In genomic region chr4:132694775-132695174, GRCh38 we compare ENCODE assay signal across 32 cellular contexts.
"Had no signal": no experiment of that assay in that cellular context is flagged by ENCODE, and none has a peak within 500 bp of the region (broad histone marks: within the 10 kb centered on the region; RNA-seq: fewer than 3 reads in every experiment).

No MANE protein-coding gene starts in this region.

- H3K4me1 ChIP-seq: esophagus muscularis mucosa, foreskin keratinocyte, gastrocnemius medialis, heart right ventricle had no signal

- H3K4me1 Mint-ChIP-seq: activated CD4-positive, alpha-beta memory T cell treated with anti-CD3 and anti-CD28 coated beads, Interleukin-2, amount 10 ng/mL, durations not matched to agents 7 days and 5 days; activated CD4-positive, alpha-beta T cell treated with anti-CD3 and anti-CD28 coated beads, Interleukin-2, amount 10 ng/mL, durations not matched to agents 7 days and 5 days; activated naive CD4-positive, alpha-beta T cell treated with anti-CD3 and anti-CD28 coated beads, Interleukin-2, amount 10 ng/mL, durations not matched to agents 7 days and 5 days; activated naive CD8-positive, alpha-beta T cell treated with anti-CD3 and anti-CD28 coated beads, Interleukin-2, amount 10 ng/mL, durations not matched to agents 7 days and 5 days; central memory CD8-positive, alpha-beta T cell; T-helper 17 cell had no signal

- H3K27ac ChIP-seq: brain microvascular endothelial cell, esophagus muscularis mucosa, foreskin keratinocyte, gastrocnemius medialis, heart right ventricle had no signal

- H3K4me3 Mint-ChIP-seq: activated CD4-positive, alpha-beta memory T cell treated with anti-CD3 and anti-CD28 coated beads, Interleukin-2, amount 10 ng/mL, durations not matched to agents 7 days and 5 days; activated CD4-positive, alpha-beta T cell treated with anti-CD3 and anti-CD28 coated beads, Interleukin-2, amount 10 ng/mL, durations not matched to agents 7 days and 5 days; activated naive CD4-positive, alpha-beta T cell treated with anti-CD3 and anti-CD28 coated beads, Interleukin-2, amount 10 ng/mL, durations not matched to agents 7 days and 5 days; activated naive CD8-positive, alpha-beta T cell treated with anti-CD3 and anti-CD28 coated beads, Interleukin-2, amount 10 ng/mL, durations not matched to agents 7 days and 5 days; activated T-cell treated with anti-CD3 and anti-CD28 coated beads, Interleukin-2, amount 50 U/mL, for 24 hours; activated T-cell treated with anti-CD3 and anti-CD28 coated beads, Interleukin-2, amount 50 U/mL, for 72 hours; central memory CD8-positive, alpha-beta T cell; effector memory CD8-positive, alpha-beta T cell; T-helper 17 cell; T-helper 2 cell treated with Interferon-gamma antibody and Interleukin-4, amounts not matched to agents 5 μg/mL and 100 μg/mL, for 36 hours had no signal

- H3K4me3 ChIP-seq: esophagus muscularis mucosa, gastrocnemius medialis, heart right ventricle had no signal

- H3K27ac Mint-ChIP-seq: activated CD4-positive, alpha-beta memory T cell treated with anti-CD3 and anti-CD28 coated beads, Interleukin-2, amount 10 ng/mL, durations not matched to agents 7 days and 5 days; activated CD4-positive, alpha-beta T cell treated with anti-CD3 and anti-CD28 coated beads, Interleukin-2, amount 10 ng/mL, durations not matched to agents 7 days and 5 days; activated naive CD4-positive, alpha-beta T cell treated with anti-CD3 and anti-CD28 coated beads, Interleukin-2, amount 10 ng/mL, durations not matched to agents 7 days and 5 days; activated naive CD4-positive, alpha-beta T cell treated with anti-CD3 and anti-CD28 coated beads, Interleukin-2, amount 50 U/mL, for 72 hours; activated naive CD8-positive, alpha-beta T cell treated with anti-CD3 and anti-CD28 coated beads, Interleukin-2, amount 10 ng/mL, durations not matched to agents 7 days and 5 days; activated T-cell treated with anti-CD3 and anti-CD28 coated beads, Interleukin-2, amount 50 U/mL, for 24 hours; activated T-cell treated with anti-CD3 and anti-CD28 coated beads, Interleukin-2, amount 50 U/mL, for 72 hours; effector memory CD8-positive, alpha-beta T cell; T-helper 17 cell; T-helper 2 cell treated with Interferon-gamma antibody and Interleukin-4, amounts not matched to agents 5 μg/mL and 100 μg/mL, for 36 hours had no signal

- DNase-seq: activated CD4-positive, alpha-beta memory T cell treated with anti-CD3 and anti-CD28 coated beads, Interleukin-2, amount 10 ng/mL, durations not matched to agents 7 days and 5 days; activated CD4-positive, alpha-beta T cell treated with anti-CD3 and anti-CD28 coated beads for 1 hour; activated CD4-positive, alpha-beta T cell treated with anti-CD3 and anti-CD28 coated beads for 4 hours; activated CD4-positive, alpha-beta T cell treated with anti-CD3 and anti-CD28 coated beads, Interleukin-2, amount 10 ng/mL, durations not matched to agents 7 days and 5 days; activated CD4-positive, alpha-beta T cell treated with anti-CD3 and anti-CD28 coated beads, Interleukin-2, amount 50 U/mL, for 4 hours; activated CD8-positive, alpha-beta memory T cell treated with anti-CD3 and anti-CD28 coated beads, Interleukin-2, amount 50 U/mL, for 48 hours; activated gamma-delta T cell; activated naive CD4-positive, alpha-beta T cell; activated naive CD4-positive, alpha-beta T cell treated with anti-CD3 and anti-CD28 coated beads, Interleukin-2, amount 10 ng/mL, durations not matched to agents 7 days and 5 days; activated naive CD8-positive, alpha-beta T cell treated with anti-CD3 and anti-CD28 coated beads, Interleukin-2, amount 10 ng/mL, durations not matched to agents 7 days and 5 days; activated T-cell treated with anti-CD3 and anti-CD28 coated beads for 4 hours; activated T-cell treated with anti-CD3 and anti-CD28 coated beads, Interleukin-2, amount 50 U/mL, for 24 hours; activated T-cell treated with anti-CD3 and anti-CD28 coated beads, Interleukin-2, amount 50 U/mL, for 72 hours; amniotic stem cell; anterior cingulate cortex; brain microvascular endothelial cell; cortex of kidney; dermis blood vessel endothelial cell; effector CD4-positive, alpha-beta T cell; effector memory CD8-positive, alpha-beta T cell; erythroblast; foreskin keratinocyte; gastrocnemius medialis; glutamatergic neuron; heart right ventricle; T-helper 1 cell; T-helper 17 cell; T1000 had no signal

- H3K36me3 ChIP-seq: brain microvascular endothelial cell, esophagus muscularis mucosa, gastrocnemius medialis, heart right ventricle had no signal

- H3K9me3 ChIP-seq: gastrocnemius medialis had no signal

- H3K27me3 Mint-ChIP-seq: activated CD4-positive, alpha-beta memory T cell treated with anti-CD3 and anti-CD28 coated beads, Interleukin-2, amount 10 ng/mL, durations not matched to agents 7 days and 5 days; activated CD4-positive, alpha-beta T cell treated with anti-CD3 and anti-CD28 coated beads, Interleukin-2, amount 10 ng/mL, durations not matched to agents 7 days and 5 days; activated naive CD4-positive, alpha-beta T cell treated with anti-CD3 and anti-CD28 coated beads, Interleukin-2, amount 10 ng/mL, durations not matched to agents 7 days and 5 days; activated naive CD8-positive, alpha-beta T cell treated with anti-CD3 and anti-CD28 coated beads, Interleukin-2, amount 10 ng/mL, durations not matched to agents 7 days and 5 days; activated T-cell treated with anti-CD3 and anti-CD28 coated beads, Interleukin-2, amount 50 U/mL, for 24 hours; central memory CD8-positive, alpha-beta T cell; effector memory CD8-positive, alpha-beta T cell; T-helper 17 cell had no signal

- H3K36me3 Mint-ChIP-seq: activated naive CD4-positive, alpha-beta T cell treated with anti-CD3 and anti-CD28 coated beads, Interleukin-2, amount 10 ng/mL, durations not matched to agents 7 days and 5 days; activated naive CD4-positive, alpha-beta T cell treated with anti-CD3 and anti-CD28 coated beads, Interleukin-2, amount 50 U/mL, for 72 hours; activated naive CD8-positive, alpha-beta T cell treated with anti-CD3 and anti-CD28 coated beads, Interleukin-2, amount 10 ng/mL, durations not matched to agents 7 days and 5 days had no signal
